In genomic region chr9:130212543-130213297, GRCh38 we compare ENCODE assay signal across 21 cellular contexts. TPM values are rescaled to one million over a fixed set of nuclear protein-coding genes. Genes with fewer than 3 reads are reported as not detected.
DNase-seq lines count a peak whose midpoint lies in the region; ATAC-seq and TF ChIP-seq lines count a peak whose summit lies in the region.
"Had no signal": no experiment of that assay in that cellular context is flagged by ENCODE, and none has a peak within 500 bp of the region (broad histone marks: within the 10 kb centered on the region; RNA-seq: fewer than 3 reads in every experiment).

No MANE protein-coding gene starts in this region.

- peaks cover 23% of the 10 kb centered on the region for H4K20me1 ChIP-seq in neural progenitor cell (ENCODE audit: low read depth)

- H3K27ac Mint-ChIP-seq in endodermal cell (peak overlapping the region; percentile 55), neural progenitor cell (peak overlapping the region; percentile 63)

- H3K36me3 ChIP-seq in cardiac muscle cell (no peaks in the 10 kb centered on the region), left ventricle myocardium inferior (no peaks in the 10 kb centered on the region), endodermal cell (ENCODE audit: control insufficient read depth, insufficient read depth, low read length) (peaks cover 4% of the 10 kb centered on the region), neural progenitor cell (no peaks in the 10 kb centered on the region), urinary bladder (ENCODE audit: insufficient read depth) (no peaks in the 10 kb centered on the region)
- H3K36me3 ChIP-seq: lower lobe of right lung had no signal

- TF ChIP-seq CTCF in cardiac muscle cell (IDR thresholded peaks at IDR 0.05; ENCODE audit: low read depth, low read length): no peak
- TF ChIP-seq CTCF in left ventricle myocardium inferior (IDR thresholded peaks at IDR 0.05; ENCODE audit: borderline replicate concordance): no peak
- TF ChIP-seq CTCF in endodermal cell (conservative IDR thresholded peaks at IDR 0.05): no peak
- no peak for TF ChIP-seq CTCF in neural progenitor cell (IDR thresholded peaks at IDR 0.05)

- no peak overlapping the region for H2AFZ ChIP-seq in neural progenitor cell (replicated peaks)

- DNase-seq in cardiac muscle cell (ENCODE audit: low read depth in 1 of 2, low spot score in 1 of 2) (no peak), left ventricle myocardium inferior (no peak), endodermal cell (peak; percentile 49), neural progenitor cell (ENCODE audit: low spot score) (no peak), HUDEP-2 (lab: John Stamatoyannopoulos, UW; ENCODE audit: unreplicated experiment in 76 of 76) (no peak), amniotic stem cell (lab: John Stamatoyannopoulos, UW) (no peak)
- DNase-seq: activated CD4-positive, alpha-beta T cell treated with anti-CD3 and anti-CD28 coated beads for 4 hours; activated naive CD4-positive, alpha-beta T cell treated with anti-CD3 and anti-CD28 coated beads for 36 hours; body of pancreas; effector CD8-positive, alpha-beta T cell; foreskin fibroblast; GF-D8; lower lobe of right lung; NCI-H1417 treated with DMSO at 0.1 percent for 48 hours; NCI-H446 treated with DMSO at 0.1 percent for 48 hours; stimulated activated CD4-positive, alpha-beta T cell treated with anti-CD3 and anti-CD28 coated beads, Interleukin-4, amount 100 ng/mL, for 4 hours; T-helper 9 cell had no signal

- H3F3A ChIP-seq in neural progenitor cell (ENCODE audit: low read depth): peaks cover 7% of the 10 kb centered on the region

- intact Hi-C loops in left ventricle myocardium inferior (cut with micrococcal nuclease): no loop called here

- H3K9me3 ChIP-seq in cardiac muscle cell (ENCODE audit: low read depth) (no peaks in the 10 kb centered on the region), left ventricle myocardium inferior (replicated peaks) (no peaks in the 10 kb centered on the region), endodermal cell (ENCODE audit: control insufficient read depth, low read length) (no peaks in the 10 kb centered on the region), neural progenitor cell (ENCODE audit: low read depth) (no peaks in the 10 kb centered on the region)
- H3K9me3 ChIP-seq: body of pancreas, lower lobe of right lung, tibial nerve had no signal

- H3K27ac ChIP-seq in cardiac muscle cell: peak overlapping the region; percentile 63
- no peak overlapping the region for H3K27ac ChIP-seq in left ventricle myocardium inferior (replicated peaks)
- H3K27ac ChIP-seq in endodermal cell (ENCODE audit: low read depth, low read length): no peak overlapping the region
- no peak overlapping the region for H3K27ac ChIP-seq in neural progenitor cell
- peak overlapping the region; percentile 84 for H3K27ac ChIP-seq in urinary bladder (ENCODE audit: low read depth)
- H3K27ac ChIP-seq: body of pancreas, HL-60, lower lobe of right lung, tibial nerve had no signal

- no peak overlapping the region for H3K4me3 Mint-ChIP-seq in endodermal cell
- no peak overlapping the region for H3K4me3 Mint-ChIP-seq in neural progenitor cell
- H3K4me3 Mint-ChIP-seq: activated naive CD4-positive, alpha-beta T cell treated with anti-CD3 and anti-CD28 coated beads for 36 hours had no signal

- H3K27me3 ChIP-seq in cardiac muscle cell (no peaks in the 10 kb centered on the region), left ventricle myocardium inferior (ENCODE audit: low read depth) (peaks cover 14% of the 10 kb centered on the region), endodermal cell (ENCODE audit: control insufficient read depth, insufficient read depth, low read length, poor library complexity, severe bottlenecking) (no peaks in the 10 kb centered on the region), neural progenitor cell (no peaks in the 10 kb centered on the region)
- H3K27me3 ChIP-seq: body of pancreas, tibial nerve had no signal

- H3K4me1 ChIP-seq in cardiac muscle cell (ENCODE audit: low read depth): peaks cover 18% of the 10 kb centered on the region
- H3K4me1 ChIP-seq in left ventricle myocardium inferior: no peaks in the 10 kb centered on the region
- peaks cover 5% of the 10 kb centered on the region for H3K4me1 ChIP-seq in endodermal cell (ENCODE audit: control insufficient read depth, insufficient read depth, low read length)
- H3K4me1 ChIP-seq in neural progenitor cell: peaks cover 15% of the 10 kb centered on the region
- H3K4me1 ChIP-seq in urinary bladder (ENCODE audit: insufficient read depth): no peaks in the 10 kb centered on the region
- H3K4me1 ChIP-seq: body of pancreas, lower lobe of right lung had no signal

- H3K36me3 Mint-ChIP-seq in endodermal cell (ENCODE audit: low read depth): no peaks in the 10 kb centered on the region
- no peaks in the 10 kb centered on the region for H3K36me3 Mint-ChIP-seq in neural progenitor cell

- ATAC-seq in GM21381 (IDR thresholded peaks at IDR 0.05; ENCODE audit: unreplicated experiment): no peak
- ATAC-seq: body of pancreas, lower lobe of right lung had no signal

- 88 to 99% methylated on average over 9 to 17 of the region's 17 CpGs for WGBS in endodermal cell (ENCODE audit: insufficient coverage in 1 of 2, insufficient read length in 1 of 2), 2 experiments
- 79% methylated on average over 17 of the region's 17 CpGs for WGBS in urinary bladder

- no peak overlapping the region for H3K4me3 ChIP-seq in cardiac muscle cell
- H3K4me3 ChIP-seq in left ventricle myocardium inferior: no peak overlapping the region
- H3K4me3 ChIP-seq in endodermal cell (ENCODE audit: low read length): no peak overlapping the region
- no peak overlapping the region for H3K4me3 ChIP-seq in neural progenitor cell
- H3K4me3 ChIP-seq in urinary bladder (ENCODE audit: low read depth, low read length): no peak overlapping the region
- H3K4me3 ChIP-seq: body of pancreas, lower lobe of right lung, tibial nerve had no signal

- no peak overlapping the region for H3K4me2 ChIP-seq in neural progenitor cell

- H3K79me2 ChIP-seq in neural progenitor cell (ENCODE audit: low read depth): no peaks in the 10 kb centered on the region

- no peak overlapping the region for H3K9ac ChIP-seq in endodermal cell (ENCODE audit: extremely low read depth, low read length, poor library complexity, severe bottlenecking)
- H3K9ac ChIP-seq in neural progenitor cell: no peak overlapping the region

- H3K9me3 Mint-ChIP-seq in endodermal cell: no peaks in the 10 kb centered on the region
- no peaks in the 10 kb centered on the region for H3K9me3 Mint-ChIP-seq in neural progenitor cell
- H3K9me3 Mint-ChIP-seq: activated naive CD4-positive, alpha-beta T cell treated with anti-CD3 and anti-CD28 coated beads for 36 hours had no signal

- H3K27me3 Mint-ChIP-seq in endodermal cell (ENCODE audit: insufficient read depth): no peaks in the 10 kb centered on the region
- H3K27me3 Mint-ChIP-seq in neural progenitor cell (ENCODE audit: insufficient read depth, low read depth): peaks cover 5% of the 10 kb centered on the region

- H3K4me1 Mint-ChIP-seq in endodermal cell (peaks cover 26% of the 10 kb centered on the region), neural progenitor cell (peaks cover 47% of the 10 kb centered on the region)

RNA-seq across cellular contexts. Expression of gene NCS1, which starts 40.5 kb away (rescaled TPM):
- total RNA-seq in cardiac muscle cell: 55.6 and 55.7 TPM in 2 replicates
- polyA plus RNA-seq in cardiac muscle cell: 48.3 and 55.4 TPM in 2 replicates
- total RNA-seq in left ventricle myocardium inferior: 6.1 TPM
- 10 to 100 TPM; 40.6 to 47.7 TPM for total RNA-seq in endodermal cell
- 26.5 TPM for polyA plus RNA-seq in endodermal cell (2013, experiment 1 of 2)
- polyA plus RNA-seq in endodermal cell (2013, experiment 2 of 2): 28.0 TPM
- total RNA-seq in neural progenitor cell (ENCODE audit: low replicate concordance): 16.0 and 28.5 TPM in 2 replicates
- total RNA-seq in urinary bladder: 32.5 TPM
- polyA plus RNA-seq in urinary bladder: 83.9 TPM

RNA-seq across cellular contexts. Expression of gene HMCN2, which starts 52.8 kb away (rescaled TPM):
- 0.18 and 0.36 TPM in 2 replicates for total RNA-seq in cardiac muscle cell
- polyA plus RNA-seq in cardiac muscle cell: 0.27 and 0.45 TPM in 2 replicates
- total RNA-seq in left ventricle myocardium inferior: 5.5 TPM
- total RNA-seq in endodermal cell: 1 to 10 TPM; 3.3 to 3.9 TPM
- polyA plus RNA-seq in endodermal cell (2013, experiment 1 of 2): 0.57 TPM
- polyA plus RNA-seq in endodermal cell (2013, experiment 2 of 2): 0.33 TPM
- 0.15 and 0.40 TPM in 2 replicates for total RNA-seq in neural progenitor cell (ENCODE audit: low replicate concordance)
- total RNA-seq in urinary bladder: 15.9 TPM
- 14.6 TPM for polyA plus RNA-seq in urinary bladder
- total RNA-seq: activated naive CD4-positive, alpha-beta T cell treated with anti-CD3 and anti-CD28 coated beads for 36 hours had no signal

Comparison
In these comparisons a context has a peak if more than half of its experiments do, and no peak if none do; other contexts are left out.
1. H3K27ac ChIP-seq: peak in cardiac muscle cell (single experiment) and urinary bladder (single experiment); none in left ventricle myocardium inferior (single experiment), endodermal cell (single experiment) and neural progenitor cell (single experiment).